ENCODE assay signal across 8 cellular contexts in the genomic region with DNA sequence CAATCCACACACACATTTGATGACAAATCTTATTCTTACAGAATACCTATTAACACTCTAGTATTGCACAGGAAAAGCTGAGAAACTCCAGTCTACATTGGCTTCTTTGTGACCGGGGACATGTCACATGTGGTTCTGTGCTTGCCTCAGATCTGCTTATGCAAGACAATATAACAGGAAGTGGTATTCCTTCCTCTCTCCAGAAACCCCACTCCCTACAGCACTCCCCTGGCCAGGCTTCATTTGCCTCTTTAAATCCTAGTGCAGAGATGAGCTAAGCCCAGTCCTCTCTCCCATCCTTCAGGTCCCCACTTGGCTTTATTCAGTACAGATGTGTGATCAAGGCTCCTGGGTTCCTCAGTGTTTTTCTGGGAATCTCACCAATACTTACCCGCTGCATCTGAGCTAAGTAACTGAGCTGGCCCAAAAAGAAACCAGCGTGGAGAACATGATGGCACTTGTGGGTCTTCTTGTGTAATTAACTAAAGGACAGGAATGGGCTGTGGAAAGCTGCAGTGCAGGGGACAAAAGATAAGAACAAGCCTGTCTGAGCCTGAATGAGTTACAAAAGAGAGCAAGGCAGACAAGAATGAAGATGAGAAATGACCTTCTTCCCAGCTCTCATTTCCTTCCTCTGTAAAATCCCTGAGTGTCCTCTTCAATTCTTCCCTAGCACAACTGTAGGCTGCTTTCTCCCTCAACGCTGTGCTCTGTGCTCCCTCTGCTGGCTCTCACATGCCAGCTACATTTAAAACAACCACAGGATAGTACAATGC.
DNase-seq lines count a peak whose midpoint lies in the region; ATAC-seq and TF ChIP-seq lines count a peak whose summit lies in the region.

No MANE protein-coding gene starts in this region.

- TF ChIP-seq CTCF in RWPE2 (IDR thresholded peaks at IDR 0.05; ENCODE audit: poor library complexity, severe bottlenecking) = peak; percentile 95
- TF ChIP-seq CTCF in psoas muscle (IDR thresholded peaks at IDR 0.05) = peak; percentile 63

- H3K4me3 ChIP-seq in H7 (ENCODE audit: insufficient read depth, low read depth, low read length) = no peak overlapping the region
- H3K4me3 ChIP-seq in RWPE2 (ENCODE audit: severe bottlenecking) = no peak overlapping the region
- H3K4me3 ChIP-seq in psoas muscle = no peak overlapping the region

- H3K4me1 ChIP-seq in RWPE2 (ENCODE audit: insufficient read depth, poor library complexity, severe bottlenecking) = no peaks in the 10 kb centered on the region
- H3K4me1 ChIP-seq in psoas muscle = no peaks in the 10 kb centered on the region

- H3K9me3 ChIP-seq in RWPE2 (ENCODE audit: severe bottlenecking) = no peaks in the 10 kb centered on the region
- no peaks in the 10 kb centered on the region for H3K9me3 ChIP-seq in psoas muscle

- intact Hi-C loops in cardiac septum (cut with DNase I) (loop anchor here (5.0 kb wide), 1 partner anchor 861 kb away; no protein-coding TSS in a partner anchor), psoas muscle (cut with DNase I) (loop anchor here (5.0 kb wide), 3 partner anchors 801 to 866 kb away; no protein-coding TSS in a partner anchor)

- no peak overlapping the region for H3K27ac ChIP-seq in RWPE2 (ENCODE audit: poor library complexity, severe bottlenecking)
- H3K27ac ChIP-seq in psoas muscle = no peak overlapping the region

- 30 to 39% (median 32%) methylated on average over 4 of the region's 4 CpGs for WGBS in psoas muscle, 3 donors

- H3K27me3 ChIP-seq in H7 (ENCODE audit: control insufficient read depth, insufficient read depth, low read length) (no peaks in the 10 kb centered on the region), RWPE2 (ENCODE audit: insufficient read depth, poor library complexity, severe bottlenecking) (no peaks in the 10 kb centered on the region), psoas muscle (ENCODE audit: insufficient read depth in 3 of 3, low read length in 2 of 3) (peaks cover 0 to 1% (median 0%) of the 10 kb centered on the region in 3 donors)

- ATAC-seq in RWPE2 (ENCODE audit: low read depth) = peak; percentile 98
- ATAC-seq in psoas muscle = peak; percentile 73 to 89 (median 82)

- in situ Hi-C loops in G401 (cut with HindIII; ENCODE audit: low sequenced_read_pairs) = no loop called here

- DNase-seq in G401 (ENCODE audit: low spot score) (peak; percentile 83), H7 (peak; percentile 60), M059J (ENCODE audit: low read depth) (peak; percentile 39), RWPE2 (ENCODE audit: low spot score) (no peak), amniotic epithelial cell (ENCODE audit: low read depth) (peak; percentile 37), cardiac septum (ENCODE audit: low spot score) (peak; percentile 79), psoas muscle (peak; percentile 42 to 59), NCI-H226 (no peak)

- H3K36me3 ChIP-seq in H7 (replicated peaks; ENCODE audit: control insufficient read depth, insufficient read depth, low read length) (no peaks in the 10 kb centered on the region; the same call in 1 of the 2 replicates), RWPE2 (ENCODE audit: low read depth) (no peaks in the 10 kb centered on the region), psoas muscle (ENCODE audit: insufficient read depth in 1 of 2, low read depth in 1 of 2) (no peaks in the 10 kb centered on the region)

Comparison
In these comparisons a context has a peak if more than half of its experiments do, and no peak if none do; other contexts are left out.
1. DNase-seq: peak in G401 (single experiment), H7 (single experiment), M059J (single experiment), amniotic epithelial cell (single experiment), cardiac septum (single experiment) and psoas muscle (2 of 2); none in RWPE2 (single experiment) and NCI-H226 (single experiment).